In genomic region chr1:170664828-170665617, GRCh38 we compare ENCODE assay signal across 8 cellular contexts. TPM values are rescaled to one million over a fixed set of nuclear protein-coding genes. Genes with fewer than 3 reads are reported as not detected.
DNase-seq lines count a peak whose midpoint lies in the region; ATAC-seq and TF ChIP-seq lines count a peak whose summit lies in the region.

No MANE protein-coding gene starts in this region.

- peak overlapping the region; percentile 85 to 93 (median 93) for H3K4me3 Mint-ChIP-seq in nephron

- DNase-seq in DMS53 (lab: John Stamatoyannopoulos, UW) (peak; percentile 71), NCI-H510A (lab: John Stamatoyannopoulos, UW) (peak; percentile 9), T-helper 9 cell (no peak), HUDEP-2 (lab: John Stamatoyannopoulos, UW; ENCODE audit: unreplicated experiment in 76 of 76) (no peak)

- no peak for TF ChIP-seq CTCF in nephron (IDR thresholded peaks at IDR 0.05; ENCODE audit: unreplicated experiment in 3 of 3)

- H3K27ac Mint-ChIP-seq in nephron: peak overlapping the region; percentile 92 to 97 (median 94)

- H3K4me1 Mint-ChIP-seq in nephron: peaks cover 69% of the 10 kb centered on the region

- peaks cover 40% of the 10 kb centered on the region for H3K36me3 Mint-ChIP-seq in nephron (ENCODE audit: low read depth)

- peaks cover 100% of the 10 kb centered on the region for H3K27me3 Mint-ChIP-seq in nephron (ENCODE audit: low read depth)

- no peaks in the 10 kb centered on the region for H3K9me3 Mint-ChIP-seq in nephron

- ATAC-seq in esophagus mucosa: peak; percentile 53
- ATAC-seq in GM21360 (IDR thresholded peaks at IDR 0.05; ENCODE audit: unreplicated experiment): no peak
- no peak for ATAC-seq in GM18519 (IDR thresholded peaks at IDR 0.05; ENCODE audit: low FRiP score, unreplicated experiment)

RNA-seq across cellular contexts. Expression of gene PRRX1, which starts 1.1 kb away (rescaled TPM):
- 2.9 TPM for total RNA-seq in esophagus mucosa

Comparison
In these comparisons a context has a peak if more than half of its experiments do, and no peak if none do; other contexts are left out.
1. DNase-seq: peak in DMS53 (single experiment) and NCI-H510A (single experiment); none in T-helper 9 cell (single experiment) and HUDEP-2 (0 of 76).